In the genomic region with DNA sequence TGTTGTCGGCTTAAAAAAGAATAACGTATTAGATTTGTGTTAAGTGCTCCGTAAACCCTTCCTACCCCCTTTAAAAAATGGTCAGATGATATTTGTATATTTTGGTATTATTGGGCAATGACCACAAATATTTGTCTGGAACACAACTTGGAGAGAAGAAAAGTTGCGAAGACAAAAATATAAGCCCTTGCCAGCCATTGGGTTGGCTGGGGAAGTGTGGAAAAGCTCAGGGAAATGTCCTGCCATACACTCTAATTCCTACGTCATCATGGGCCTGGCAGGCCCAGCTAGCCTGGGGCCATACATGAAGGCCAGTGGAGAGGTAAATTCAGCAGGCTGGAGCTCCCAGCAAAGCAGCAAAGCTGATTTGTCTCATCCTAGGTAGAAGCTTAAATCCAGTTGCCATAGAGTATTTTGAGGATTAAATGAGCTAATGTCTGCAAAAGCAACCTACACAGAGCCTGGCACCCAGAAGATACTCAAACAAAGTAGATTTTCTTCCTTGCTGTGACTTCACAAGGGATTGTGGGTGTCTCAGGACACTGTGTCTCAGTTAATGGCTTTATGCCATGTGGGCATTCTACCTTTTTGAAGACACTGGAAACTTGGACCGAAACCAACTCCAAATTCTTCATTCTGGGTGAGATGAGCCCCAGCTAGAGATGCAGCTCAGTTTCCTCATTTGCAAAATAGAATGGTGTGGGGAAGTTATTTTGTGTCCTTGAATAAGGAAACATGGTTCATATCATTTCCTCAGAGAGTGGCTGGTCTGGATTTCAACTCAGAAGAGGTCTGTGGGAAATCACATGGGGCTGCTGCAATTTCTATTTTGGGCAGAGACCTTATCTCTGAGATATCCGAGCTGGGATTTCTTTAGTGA, we compare ENCODE assay signal across 20 cellular contexts.
DNase-seq lines count a peak whose midpoint lies in the region; ATAC-seq, FAIRE-seq and TF ChIP-seq lines count a peak whose summit lies in the region.
"Had no signal": no experiment of that assay in that cellular context is flagged by ENCODE, and none has a peak within 500 bp of the region (broad histone marks: within the 10 kb centered on the region; RNA-seq: fewer than 3 reads in every experiment).

No MANE protein-coding gene starts in this region.

- no TSS peak for BruUV-seq in MCF 10A (replicated peaks; lab: Mats Ljungman, UMichigan)

- no peak overlapping the region for H4K8ac ChIP-seq in mesenchymal stem cell (ENCODE audit: low read length)

- H2BK5ac ChIP-seq in mesenchymal stem cell (ENCODE audit: low read depth, low read length, poor library complexity, severe bottlenecking) = peak overlapping the region; percentile 9

- TF ChIP-seq CTCF in A549 (IDR thresholded peaks at IDR 0.05) = no peak
- no peak for TF ChIP-seq CTCF in HFFc6 (IDR thresholded peaks at IDR 0.05)
- no peak for TF ChIP-seq CTCF in MCF 10A (IDR thresholded peaks at IDR 0.05; ENCODE audit: unreplicated experiment)

- H4K91ac ChIP-seq in mesenchymal stem cell (ENCODE audit: low read length) = no peak overlapping the region

- CTCF ChIA-PET in A549 (lab: Yijun Ruan, JAX) = interaction anchor here (1.2 to 3.8 kb wide), 7 partner anchors 8 to 204 kb away, joined by 3 to 21 read pairs (median 4); no protein-coding TSS in a partner anchor
- CTCF ChIA-PET in MCF 10A (lab: Yijun Ruan, JAX) = interaction anchor here (0.6 to 2.2 kb wide), 7 partner anchors 12 to 206 kb away, joined by 3 to 19 read pairs (median 6); no protein-coding TSS in a partner anchor

- H3K27ac Mint-ChIP-seq in HFFc6 = peak overlapping the region; percentile 91
- H3K27ac Mint-ChIP-seq in MCF 10A (ENCODE audit: low read depth, unreplicated experiment) = peak overlapping the region; percentile 96
- no peak overlapping the region for H3K27ac Mint-ChIP-seq in activated naive CD8-positive, alpha-beta T cell treated with anti-CD3 and anti-CD28 coated beads, Interleukin-2, amount 50 U/mL, for 24 hours
- H3K27ac Mint-ChIP-seq: activated naive CD8-positive, alpha-beta T cell treated with anti-CD3 and anti-CD28 coated beads, Interleukin-2, amount 10 ng/mL, durations not matched to agents 7 days and 5 days; activated T-cell treated with anti-CD3 and anti-CD28 coated beads, Interleukin-2, amount 50 U/mL, for 24 hours had no signal

- H3K4me2 ChIP-seq in A549 (peak overlapping the region; percentile 75; the same call in 2 of the 3 replicates), mesenchymal stem cell (ENCODE audit: low read length, poor library complexity, severe bottlenecking) (no peak overlapping the region)

- peaks cover 35% of the 10 kb centered on the region for H3K4me1 ChIP-seq in A549
- peaks cover 8% of the 10 kb centered on the region for H3K4me1 ChIP-seq in mesenchymal stem cell (ENCODE audit: control insufficient read depth, insufficient read depth, low read depth, low read length)

- TF ChIP-seq RAD21 in A549 (conservative IDR thresholded peaks at IDR 0.05 in 1 of 2, IDR thresholded peaks at IDR 0.05 in 1 of 2) = no peak

- TF ChIP-seq EP300 in A549 (IDR thresholded peaks at IDR 0.05) = no peak

- H3K4me3 ChIP-seq in A549 = no peak overlapping the region
- no peak overlapping the region for H3K4me3 ChIP-seq in mesenchymal stem cell (ENCODE audit: insufficient read depth in 1 of 2, low read depth in 1 of 2, low read length in 2 of 2)
- H3K4me3 ChIP-seq: HAP-1 had no signal

- H2AFZ ChIP-seq in mesenchymal stem cell (ENCODE audit: low read depth, low read length) = no peak overlapping the region

- no peak for TF ChIP-seq POLR2A in A549 (IDR thresholded peaks at IDR 0.05; ENCODE audit: low read length)

- peak overlapping the region in 1 of 2 experiments; percentile 57 for H3K14ac ChIP-seq in mesenchymal stem cell (ENCODE audit: low read length in 2 of 2)

- H3K27ac ChIP-seq in A549 (peak overlapping the region; percentile 78 to 79; a peak in 5 of 6 replicates), mesenchymal stem cell (ENCODE audit: low read length, poor library complexity, severe bottlenecking) (no peak overlapping the region)

- WGBS in A549 (ENCODE audit: missing lambda C conversion rate) = 85% methylated on average over 7 of the region's 7 CpGs
- 55% methylated on average over 6 of the region's 7 CpGs for WGBS in mesenchymal stem cell

- no peak overlapping the region for H2BK120ac ChIP-seq in mesenchymal stem cell (ENCODE audit: low read depth, low read length)

- H3K18ac ChIP-seq in mesenchymal stem cell (ENCODE audit: low read depth in 1 of 2, low read length in 2 of 2) = peak overlapping the region; percentile 3 to 91

- H3K9me3 ChIP-seq in A549 = peaks cover 17% of the 10 kb centered on the region
- H3K9me3 ChIP-seq in mesenchymal stem cell (ENCODE audit: control insufficient read depth, low read length) = peaks cover 9% of the 10 kb centered on the region

- H3K36me3 ChIP-seq in mesenchymal stem cell (ENCODE audit: control insufficient read depth in 1 of 2, insufficient read depth in 2 of 2, low read depth in 1 of 2, low read length in 2 of 2) = peaks cover 0 to 7% of the 10 kb centered on the region in 2 experiments
- H3K36me3 ChIP-seq: HAP-1 had no signal

- peak overlapping the region; percentile 2 to 61 for H3K4ac ChIP-seq in mesenchymal stem cell (ENCODE audit: low read depth in 1 of 2, low read length in 2 of 2)

- H3K79me1 ChIP-seq in mesenchymal stem cell (replicated peaks; ENCODE audit: low read length, poor library complexity, severe bottlenecking) = no peaks in the 10 kb centered on the region

- no peak for DNase-seq in A549 (ENCODE audit: low read depth in 1 of 2, low spot score in 1 of 2)
- no peak for DNase-seq in HFFc6
- DNase-seq in MCF 10A (ENCODE audit: unreplicated experiment) = peak; percentile 81
- no peak for DNase-seq in mesenchymal stem cell
- no peak for DNase-seq in activated naive CD8-positive, alpha-beta T cell treated with anti-CD3 and anti-CD28 coated beads, Interleukin-2, amount 50 U/mL, for 24 hours
- no peak for DNase-seq in NCI-H1694 treated with DMSO at 0.1 percent for 48 hours (lab: John Stamatoyannopoulos, UW)
- no peak for DNase-seq in activated naive CD4-positive, alpha-beta T cell treated with anti-CD3 and anti-CD28 coated beads, Interleukin-2, amount 50 U/mL, for 16 hours
- DNase-seq: activated CD4-positive, alpha-beta T cell treated with anti-CD3 and anti-CD28 coated beads for 48 hours; activated naive CD8-positive, alpha-beta T cell treated with anti-CD3 and anti-CD28 coated beads, Interleukin-2, amount 10 ng/mL, durations not matched to agents 7 days and 5 days; activated T-cell treated with anti-CD3 and anti-CD28 coated beads, Interleukin-2, amount 50 U/mL, for 24 hours; cerebellar nuclear complex; head of caudate nucleus; NCI-H2081 treated with DMSO at 0.1 percent for 48 hours; NCI-H748 treated with DMSO at 0.1 percent for 48 hours; SHP77 treated with DMSO at 0.1 percent for 48 hours; stimulated activated naive CD4-positive, alpha-beta T cell had no signal

- H2BK15ac ChIP-seq in mesenchymal stem cell (ENCODE audit: low read depth, poor library complexity, severe bottlenecking) = no peak overlapping the region

- H3K27me3 ChIP-seq in mesenchymal stem cell (ENCODE audit: control insufficient read depth in 1 of 2, insufficient read depth in 1 of 2, low read length in 2 of 2) = no peaks in the 10 kb centered on the region

- no peak overlapping the region for H3K9ac ChIP-seq in mesenchymal stem cell (ENCODE audit: low read length)

- H3K36me3 Mint-ChIP-seq in HFFc6 (ENCODE audit: low read depth) (peaks cover 25% of the 10 kb centered on the region), MCF 10A (ENCODE audit: insufficient read depth, unreplicated experiment) (no peaks in the 10 kb centered on the region)
- H3K36me3 Mint-ChIP-seq in activated naive CD8-positive, alpha-beta T cell treated with anti-CD3 and anti-CD28 coated beads, Interleukin-2, amount 50 U/mL, for 24 hours (ENCODE audit: low read depth) = peaks cover 9% of the 10 kb centered on the region

- peak overlapping the region in 1 of 2 experiments; percentile 73 for H2BK12ac ChIP-seq in mesenchymal stem cell (ENCODE audit: low read length in 2 of 2)

- peaks cover 27% of the 10 kb centered on the region for H3K9me3 Mint-ChIP-seq in HFFc6
- H3K9me3 Mint-ChIP-seq in MCF 10A (ENCODE audit: unreplicated experiment) = peaks cover 16% of the 10 kb centered on the region
- peaks cover 9% of the 10 kb centered on the region for H3K9me3 Mint-ChIP-seq in activated naive CD8-positive, alpha-beta T cell treated with anti-CD3 and anti-CD28 coated beads, Interleukin-2, amount 50 U/mL, for 24 hours

- POLR2A ChIA-PET in A549 (lab: Yijun Ruan, JAX) = no interaction called here
- POLR2A ChIA-PET in MCF 10A (lab: Yijun Ruan, JAX) = interaction anchor here (0.7 to 3.2 kb wide), 11 partner anchors 8 to 145 kb away, joined by 3 to 28 read pairs (median 5); a partner anchor contains a TSS

- FAIRE-seq in A549 (lab: Jason Lieb, UNC) = no peak
- FAIRE-seq: D721Med had no signal

- H3K4me3 Mint-ChIP-seq in HFFc6 (no peak overlapping the region), MCF 10A (ENCODE audit: unreplicated experiment) (peak overlapping the region; percentile 31)
- H3K4me3 Mint-ChIP-seq in activated naive CD8-positive, alpha-beta T cell treated with anti-CD3 and anti-CD28 coated beads, Interleukin-2, amount 50 U/mL, for 24 hours = no peak overlapping the region
- H3K4me3 Mint-ChIP-seq: activated naive CD8-positive, alpha-beta T cell treated with anti-CD3 and anti-CD28 coated beads, Interleukin-2, amount 10 ng/mL, durations not matched to agents 7 days and 5 days; activated T-cell treated with anti-CD3 and anti-CD28 coated beads, Interleukin-2, amount 50 U/mL, for 24 hours; neural crest cell had no signal

- H3K23ac ChIP-seq in mesenchymal stem cell (ENCODE audit: low read length in 2 of 2) = peak overlapping the region in 1 of 2 experiments; percentile 85

- H2AK5ac ChIP-seq in mesenchymal stem cell (ENCODE audit: low read length, severe bottlenecking) = peak overlapping the region; percentile 78

- intact Hi-C loops in MCF 10A (cut with micrococcal nuclease) = no loop called here

- H3K4me1 Mint-ChIP-seq in HFFc6 (ENCODE audit: low read depth) (peaks cover 47% of the 10 kb centered on the region), MCF 10A (ENCODE audit: insufficient read depth, unreplicated experiment) (peaks cover 49% of the 10 kb centered on the region)
- peaks cover 8% of the 10 kb centered on the region for H3K4me1 Mint-ChIP-seq in activated naive CD8-positive, alpha-beta T cell treated with anti-CD3 and anti-CD28 coated beads, Interleukin-2, amount 50 U/mL, for 24 hours
- H3K4me1 Mint-ChIP-seq: activated naive CD8-positive, alpha-beta T cell treated with anti-CD3 and anti-CD28 coated beads, Interleukin-2, amount 10 ng/mL, durations not matched to agents 7 days and 5 days; neural crest cell had no signal

- ATAC-seq in A549 (no peak), GM18519 (IDR thresholded peaks at IDR 0.05; ENCODE audit: low FRiP score, unreplicated experiment) (no peak)
- no peak for ATAC-seq in activated naive CD8-positive, alpha-beta T cell treated with anti-CD3 and anti-CD28 coated beads, Interleukin-2, amount 50 U/mL, for 24 hours

- H3K27me3 Mint-ChIP-seq in HFFc6 (ENCODE audit: insufficient read depth) (no peaks in the 10 kb centered on the region; the same call in 1 of the 2 replicates), MCF 10A (ENCODE audit: insufficient read depth, unreplicated experiment) (no peaks in the 10 kb centered on the region)
- H3K27me3 Mint-ChIP-seq in activated naive CD8-positive, alpha-beta T cell treated with anti-CD3 and anti-CD28 coated beads, Interleukin-2, amount 50 U/mL, for 24 hours = no peaks in the 10 kb centered on the region
- H3K27me3 Mint-ChIP-seq: activated naive CD8-positive, alpha-beta T cell treated with anti-CD3 and anti-CD28 coated beads, Interleukin-2, amount 10 ng/mL, durations not matched to agents 7 days and 5 days; activated T-cell treated with anti-CD3 and anti-CD28 coated beads, Interleukin-2, amount 50 U/mL, for 24 hours had no signal
